Comparison of ENCODE assay signal across 14 cellular contexts in genomic region chr4:26050212-26050643, GRCh38.
DNase-seq lines count a peak whose midpoint lies in the region; ATAC-seq and TF ChIP-seq lines count a peak whose summit lies in the region.
"Had no signal": no experiment of that assay in that cellular context is flagged by ENCODE, and none has a peak within 500 bp of the region (broad histone marks: within the 10 kb centered on the region; RNA-seq: fewer than 3 reads in every experiment).

No MANE protein-coding gene starts in this region.

- H3K27me3 Mint-ChIP-seq in HFFc6 (ENCODE audit: insufficient read depth), result no peaks in the 10 kb centered on the region; the same call in none of the 2 replicates

- peak in 1 of 2 donors; percentile 56 for TF ChIP-seq EP300 in tibial nerve (IDR thresholded peaks at IDR 0.05)

- no peak overlapping the region for H3K4me3 Mint-ChIP-seq in HFFc6
- H3K4me3 Mint-ChIP-seq: activated CD8-positive, alpha-beta memory T cell treated with anti-CD3 and anti-CD28 coated beads, Interleukin-2, amount 10 ng/mL, durations not matched to agents 7 days and 5 days; activated naive CD8-positive, alpha-beta T cell treated with anti-CD3 and anti-CD28 coated beads, Interleukin-2, amount 10 ng/mL, durations not matched to agents 7 days and 5 days; stimulated activated naive B cell treated with anti-CD40 and anti-IgM and Interleukin-4, amounts not matched to agents 10 μg/mL and 1 μg/mL and 100 μg/mL, for 72 hours had no signal

- H3K36me3 ChIP-seq in WERI-Rb-1 (no peaks in the 10 kb centered on the region), tibial nerve (no peaks in the 10 kb centered on the region)

- TF ChIP-seq CTCF in HFFc6 (IDR thresholded peaks at IDR 0.05), result no peak
- no peak for TF ChIP-seq CTCF in WERI-Rb-1 (IDR thresholded peaks at IDR 0.05; ENCODE audit: low read depth, low read length)
- TF ChIP-seq CTCF in tibial nerve (IDR thresholded peaks at IDR 0.05), result no peak
- no peak for TF ChIP-seq CTCF in GM13977 (IDR thresholded peaks at IDR 0.05; ENCODE audit: extremely low read depth, insufficient read depth, missing control alignments)

- peaks cover 44% of the 10 kb centered on the region for H3K4me1 Mint-ChIP-seq in HFFc6 (ENCODE audit: low read depth)

- TF ChIP-seq POLR2A in tibial nerve (IDR thresholded peaks at IDR 0.05), result no peak

- no peak for ATAC-seq in HG03354 (IDR thresholded peaks at IDR 0.05; ENCODE audit: poor library complexity, severe bottlenecking, unreplicated experiment)
- ATAC-seq: activated CD8-positive, alpha-beta memory T cell treated with anti-CD3 and anti-CD28 coated beads, Interleukin-2, amount 10 ng/mL, durations not matched to agents 7 days and 5 days had no signal

- H3K9me3 ChIP-seq in WERI-Rb-1 (ENCODE audit: severe bottlenecking) (no peaks in the 10 kb centered on the region), tibial nerve (no peaks in the 10 kb centered on the region)

- DNase-seq in HFFc6 (no peak), WERI-Rb-1 (peak; percentile 39), medulla oblongata (ENCODE audit: extremely low spot score) (peak; percentile 68), tibial nerve (ENCODE audit: low spot score in 2 of 2) (peak; percentile 18 to 46), DMS153 treated with DMSO at 0.1 percent for 48 hours (lab: John Stamatoyannopoulos, UW; ENCODE audit: unreplicated experiment) (no peak), GM13977 (ENCODE audit: low spot score) (no peak)
- DNase-seq: activated CD8-positive, alpha-beta memory T cell treated with anti-CD3 and anti-CD28 coated beads, Interleukin-2, amount 10 ng/mL, durations not matched to agents 7 days and 5 days; activated naive CD8-positive, alpha-beta T cell treated with anti-CD3 and anti-CD28 coated beads, Interleukin-2, amount 10 ng/mL, durations not matched to agents 7 days and 5 days; COR-L47; islet precursor cell; Kasumi-1; NCI-H2171 treated with DMSO at 0.1 percent for 48 hours; stimulated activated naive B cell treated with anti-CD40 and anti-IgM and Interleukin-4, amounts not matched to agents 10 μg/mL and 1 μg/mL and 100 μg/mL, for 72 hours had no signal

- no peaks in the 10 kb centered on the region for H3K9me3 Mint-ChIP-seq in HFFc6
- H3K9me3 Mint-ChIP-seq: activated naive CD8-positive, alpha-beta T cell treated with anti-CD3 and anti-CD28 coated beads, Interleukin-2, amount 10 ng/mL, durations not matched to agents 7 days and 5 days had no signal

- H3K27ac Mint-ChIP-seq in HFFc6, result peak overlapping the region; percentile 9; the same call in 1 of the 2 replicates
- H3K27ac Mint-ChIP-seq: activated CD8-positive, alpha-beta memory T cell treated with anti-CD3 and anti-CD28 coated beads, Interleukin-2, amount 10 ng/mL, durations not matched to agents 7 days and 5 days; activated naive CD8-positive, alpha-beta T cell treated with anti-CD3 and anti-CD28 coated beads, Interleukin-2, amount 10 ng/mL, durations not matched to agents 7 days and 5 days; stimulated activated naive B cell treated with anti-CD40 and anti-IgM and Interleukin-4, amounts not matched to agents 10 μg/mL and 1 μg/mL and 100 μg/mL, for 72 hours had no signal

- in situ Hi-C loops in GM13977 (cut with MboI; ENCODE audit: low pct_unique_long_range_greater_than_20kb, low sequenced_read_pairs, unreplicated experiment), result no loop called here

- peaks cover 5% of the 10 kb centered on the region for H3K36me3 Mint-ChIP-seq in HFFc6 (ENCODE audit: low read depth)
- H3K36me3 Mint-ChIP-seq: activated naive CD8-positive, alpha-beta T cell treated with anti-CD3 and anti-CD28 coated beads, Interleukin-2, amount 10 ng/mL, durations not matched to agents 7 days and 5 days; stimulated activated naive B cell treated with anti-CD40 and anti-IgM and Interleukin-4, amounts not matched to agents 10 μg/mL and 1 μg/mL and 100 μg/mL, for 72 hours had no signal

- H3K4me1 ChIP-seq in tibial nerve, result peaks cover 0 to 40% (median 14%) of the 10 kb centered on the region in 4 donors

- H3K27me3 ChIP-seq in WERI-Rb-1 (ENCODE audit: insufficient read depth, low read depth, severe bottlenecking) (no peaks in the 10 kb centered on the region), tibial nerve (no peaks in the 10 kb centered on the region)

- 78 to 80% methylated on average over 8 of the region's 8 CpGs for WGBS in tibial nerve, 2 donors

- H3K27ac ChIP-seq in WERI-Rb-1 (no peak overlapping the region), tibial nerve (peak overlapping the region; percentile 69 to 96 (median 86))

- H3K4me3 ChIP-seq in WERI-Rb-1 (ENCODE audit: low read depth, low read length) (no peak overlapping the region), tibial nerve (no peak overlapping the region)

Comparison
In these comparisons a context has a peak if more than half of its experiments do, and no peak if none do; other contexts are left out.
1. DNase-seq: peak in WERI-Rb-1 (single experiment), medulla oblongata (single experiment) and tibial nerve (2 of 2); none in HFFc6 (single experiment), DMS153 treated with DMSO at 0.1 percent for 48 hours (single experiment) and GM13977 (single experiment).